9 cellular contexts compared by ENCODE assay signal in the genomic region with DNA sequence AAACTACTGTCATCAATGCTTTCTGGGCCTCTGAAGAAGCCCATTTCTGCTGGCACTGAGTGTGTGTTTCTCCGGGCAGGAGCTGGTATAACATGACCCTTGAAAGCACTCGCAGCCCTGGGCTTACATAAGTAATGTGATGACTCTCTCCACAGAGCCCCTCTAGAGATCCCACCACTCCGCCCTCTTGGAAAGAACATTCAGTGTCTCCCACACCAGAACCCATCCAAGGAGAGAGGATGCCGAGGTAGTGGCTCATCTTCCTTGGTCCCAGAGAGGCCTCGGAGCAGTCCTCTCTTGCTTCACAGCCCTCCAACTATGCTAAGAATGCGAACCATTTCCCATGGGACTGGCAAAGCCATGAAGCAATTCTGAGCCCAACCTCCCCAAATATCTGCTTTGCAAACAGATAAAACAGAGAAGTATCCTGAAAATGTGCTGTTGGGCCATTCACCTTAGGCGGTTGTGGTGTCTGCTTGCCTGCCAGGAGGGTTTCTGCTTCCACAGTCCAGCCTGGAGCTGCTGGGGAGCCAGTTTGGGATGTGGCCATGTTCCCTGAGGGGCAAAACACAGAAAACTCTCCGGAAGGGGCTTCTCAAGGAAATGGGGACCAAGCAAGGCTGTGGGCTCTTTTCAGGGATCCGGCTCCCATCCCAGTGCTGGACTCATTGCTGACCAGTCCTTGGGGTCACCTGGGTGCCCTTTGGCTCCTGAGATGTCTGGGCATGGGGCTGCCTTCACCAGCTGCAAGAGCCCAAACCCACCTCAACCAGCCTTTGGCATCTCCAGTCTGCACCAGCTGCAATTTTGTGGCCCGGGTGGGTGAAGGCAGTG. TPM values are rescaled to one million over a fixed set of nuclear protein-coding genes. Genes with fewer than 3 reads are reported as not detected.
A peak's percentile ranks its signal among the peaks of the same experiment; 100 is the strongest.
DNase-seq lines count a peak whose midpoint lies in the region; ATAC-seq, FAIRE-seq and TF ChIP-seq lines count a peak whose summit lies in the region.
"Had no signal": no experiment of that assay in that cellular context is flagged by ENCODE, and none has a peak within 500 bp of the region (broad histone marks: within the 10 kb centered on the region; RNA-seq: fewer than 3 reads in every experiment).

No MANE protein-coding gene starts in this region.

- TF ChIP-seq POLR2A in testis (IDR thresholded peaks at IDR 0.05), result no peak

- no peaks in the 10 kb centered on the region for H3K36me3 Mint-ChIP-seq in MCF 10A (ENCODE audit: insufficient read depth, unreplicated experiment)

- FAIRE-seq in keratinocyte (lab: Jason Lieb, UNC), result peak; percentile 98

- no TSS peak for BruUV-seq in MCF 10A (replicated peaks; lab: Mats Ljungman, UMichigan)

- no peaks in the 10 kb centered on the region for H3K79me2 ChIP-seq in keratinocyte (ENCODE audit: control insufficient read depth, insufficient read depth, low read length)

- H3K27me3 ChIP-seq in keratinocyte (ENCODE audit: control insufficient read depth, extremely low read depth, insufficient read depth, low read length) (no peaks in the 10 kb centered on the region), testis (no peaks in the 10 kb centered on the region)

- no peaks in the 10 kb centered on the region for H3K27me3 Mint-ChIP-seq in MCF 10A (ENCODE audit: insufficient read depth, unreplicated experiment)

- H3K9ac ChIP-seq in keratinocyte (ENCODE audit: control insufficient read depth, extremely low read depth, insufficient read depth, low read length), result peak overlapping the region; percentile 28

- intact Hi-C loops in MCF 10A (cut with micrococcal nuclease) (loop anchor here (1.0 to 2.0 kb wide), 4 partner anchors 10 to 38 kb away; no protein-coding TSS in a partner anchor), testis (cut with DNase I; ENCODE audit: low total_unique reads) (no loop called here)

- no peaks in the 10 kb centered on the region for H3K9me3 Mint-ChIP-seq in MCF 10A (ENCODE audit: unreplicated experiment)

- H3K4me3 ChIP-seq in keratinocyte (ENCODE audit: control insufficient read depth in 2 of 3, extremely low read depth in 1 of 3, insufficient read depth in 2 of 3, low read depth in 1 of 3, low read length in 3 of 3), result peak overlapping the region; percentile 1 to 5 (median 1)
- H3K4me3 ChIP-seq in testis, result no peak overlapping the region

- DNase-seq in HS-27A (ENCODE audit: low read depth) (peak; percentile 99), MCF 10A (ENCODE audit: unreplicated experiment) (peak; percentile 96), keratinocyte (ENCODE audit: low read depth, low spot score) (no peak), testis (peak; percentile 41), activated T-cell treated with anti-CD3 and anti-CD28 coated beads for 4 hours (no peak)
- DNase-seq in stimulated activated CD4-positive, alpha-beta T cell treated with anti-CD3 and anti-CD28 coated beads, Interleukin-4, amount 100 ng/mL, for 1 hour, result no peak
- DNase-seq: stimulated activated naive CD4-positive, alpha-beta T cell had no signal

- whole genome bisulfite sequencing in testis, 2 donors, result 42 to 70% methylated on average over 7 to 10 of the region's 10 CpGs

- H3K4me3 Mint-ChIP-seq in MCF 10A (ENCODE audit: unreplicated experiment), result peak overlapping the region; percentile 50

- H3K27ac ChIP-seq in keratinocyte (ENCODE audit: control insufficient read depth, insufficient read depth, low read length) (peak overlapping the region; percentile 85), testis (no peak overlapping the region)

- H3K4me2 ChIP-seq in keratinocyte (ENCODE audit: control insufficient read depth, extremely low read depth, insufficient read depth, low read depth, low read length), result peak overlapping the region; percentile 64

- H3K4me1 Mint-ChIP-seq in MCF 10A (ENCODE audit: insufficient read depth, unreplicated experiment), result peaks cover 72% of the 10 kb centered on the region

- TF ChIP-seq CTCF in MCF 10A (IDR thresholded peaks at IDR 0.05; ENCODE audit: unreplicated experiment), result no peak
- no peak for TF ChIP-seq CTCF in keratinocyte (optimal IDR thresholded peaks at IDR 0.05 in 1 of 3, IDR thresholded peaks at IDR 0.05 in 1 of 3, conservative IDR thresholded peaks at IDR 0.05 in 1 of 3; ENCODE audit: extremely low read depth in 1 of 3, insufficient read depth in 2 of 3, low read length in 3 of 3)
- TF ChIP-seq CTCF in testis (IDR thresholded peaks at IDR 0.05), result no peak

- CTCF ChIA-PET in MCF 10A (lab: Yijun Ruan, JAX), result interaction anchor here (0.7 to 2.5 kb wide), 7 partner anchors 9 to 154 kb away, joined by 3 to 9 read pairs (median 4); no protein-coding TSS in a partner anchor

- peak overlapping the region; percentile 52 for H3K27ac Mint-ChIP-seq in MCF 10A (ENCODE audit: low read depth, unreplicated experiment)

- peaks cover 81% of the 10 kb centered on the region for H3K4me1 ChIP-seq in keratinocyte (ENCODE audit: control insufficient read depth, extremely low read depth, insufficient read depth, low read length)
- peaks cover 28% of the 10 kb centered on the region for H3K4me1 ChIP-seq in testis

- dilution Hi-C loops in keratinocyte (cut with MboI; ENCODE audit: extremely low pct_ligation_motif_present, low sequenced_read_pairs), result no loop called here

- H3K36me3 ChIP-seq in keratinocyte (ENCODE audit: control insufficient read depth in 2 of 2, extremely low read depth in 1 of 2, insufficient read depth in 2 of 2, low read length in 2 of 2) (no peaks in the 10 kb centered on the region), testis (ENCODE audit: low read depth, missing control alignments) (no peaks in the 10 kb centered on the region)

- no peak overlapping the region for H2AFZ ChIP-seq in keratinocyte (ENCODE audit: control insufficient read depth, low read length)

- H4K20me1 ChIP-seq in keratinocyte (ENCODE audit: control insufficient read depth, extremely low read depth, insufficient read depth, low read length), result no peaks in the 10 kb centered on the region

- ATAC-seq in HG03432 (IDR thresholded peaks at IDR 0.05; ENCODE audit: unreplicated experiment), result no peak
- ATAC-seq in HG02884 (IDR thresholded peaks at IDR 0.05; ENCODE audit: unreplicated experiment), result no peak

- POLR2A ChIA-PET in MCF 10A (lab: Yijun Ruan, JAX), result interaction anchor here (0.8 to 4.9 kb wide), 14 partner anchors 9 to 159 kb away, joined by 4 to 95 read pairs (median 11); a partner anchor contains a TSS

- H3K9me1 ChIP-seq in keratinocyte (ENCODE audit: control insufficient read depth, extremely low read depth, insufficient read depth, low read length), result peaks cover 3% of the 10 kb centered on the region

- H3K9me3 ChIP-seq in keratinocyte (ENCODE audit: control insufficient read depth, low read depth, low read length), result no peaks in the 10 kb centered on the region
- no peaks in the 10 kb centered on the region for H3K9me3 ChIP-seq in testis

RNA-seq across cellular contexts. Expression of a gene that starts 47.3 kb away (rescaled TPM):
- total RNA-seq in MCF 10A (2022) (92.6 and 137 TPM in 2 replicates), testis (10 to 100 TPM; 35.8 to 61.0 TPM)
- polyA plus RNA-seq in keratinocyte (39.8 to 57.2 TPM (median 45.6 TPM) in 3 replicates), testis (ENCODE audit: insufficient read depth, low read depth, low replicate concordance) (19.6 TPM)
- polyA plus RNA-seq in keratinocyte (2011; ENCODE audit: low read depth), result 52.7 TPM
- polyA plus RNA-seq in keratinocyte (2011; cell fraction: cytosol; rRNA removed), result 30.8 and 32.5 TPM in 2 replicates
- polyA plus RNA-seq in keratinocyte (2011; cell fraction: nucleus; rRNA removed), result 88.6 and 88.9 TPM in 2 replicates
- 44.4 and 81.4 TPM in 2 replicates for polyA plus RNA-seq in keratinocyte (2012; ENCODE audit: low replicate concordance)
- polyA minus RNA-seq in keratinocyte, result 49.8 to 105 TPM (median 62.0 TPM) in 3 replicates
- polyA minus RNA-seq in keratinocyte (2011; cell fraction: cytosol; rRNA and poly(A)+ RNA removed), result 64.5 TPM
- 82.0 and 84.4 TPM in 2 replicates for polyA minus RNA-seq in keratinocyte (2011; cell fraction: nucleus; rRNA and poly(A)+ RNA removed)

Comparison
In these comparisons a context has a peak if more than half of its experiments do, and no peak if none do; other contexts are left out.
1. DNase-seq: peak in HS-27A (single experiment), MCF 10A (single experiment) and testis (single experiment); none in keratinocyte (single experiment), stimulated activated CD4-positive, alpha-beta T cell treated with anti-CD3 and anti-CD28 coated beads, Interleukin-4, amount 100 ng/mL, for 1 hour (single experiment) and activated T-cell treated with anti-CD3 and anti-CD28 coated beads for 4 hours (single experiment).
2. H3K4me3 ChIP-seq: peak in keratinocyte (3 of 3); none in testis (0 of 2).